Comparison of ENCODE assay signal across 10 cellular contexts in the genomic region with DNA sequence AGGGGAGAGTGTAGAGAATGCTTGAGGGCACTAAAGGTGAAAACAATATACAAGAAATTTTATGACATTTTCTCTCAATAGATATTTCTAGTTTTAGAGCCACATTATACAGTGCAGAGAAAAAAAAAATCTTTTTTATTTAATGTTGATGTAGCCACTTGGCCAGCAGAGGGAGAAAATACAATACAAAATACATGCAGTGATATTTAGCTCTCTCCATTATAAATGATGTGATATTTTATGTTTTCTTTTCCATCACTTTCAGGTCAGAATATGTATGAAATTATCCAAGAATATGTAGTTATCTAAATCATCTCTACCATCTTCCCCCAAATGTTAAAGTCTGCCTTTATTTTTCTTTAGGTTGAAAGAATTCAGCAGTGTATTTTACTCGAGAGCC.
DNase-seq lines count a peak whose midpoint lies in the region; ATAC-seq, FAIRE-seq and TF ChIP-seq lines count a peak whose summit lies in the region.
"Had no signal": no experiment of that assay in that cellular context is flagged by ENCODE, and none has a peak within 500 bp of the region (broad histone marks: within the 10 kb centered on the region; RNA-seq: fewer than 3 reads in every experiment).

No MANE protein-coding gene starts in this region.

- no peak overlapping the region for H2BK5ac ChIP-seq in H9 (ENCODE audit: insufficient read length, low read length)

- DNase-seq in H9 (no peak), RWPE2 (ENCODE audit: low spot score) (no peak), GF-D8 (lab: John Stamatoyannopoulos, UW) (no peak), colonic mucosa (no peak), T-helper 1 cell (no peak)
- DNase-seq in effector memory CD8-positive, alpha-beta T cell, result no peak
- DNase-seq: activated naive CD4-positive, alpha-beta T cell treated with anti-CD3 and anti-CD28 coated beads, Interleukin-2, amount 50 U/mL, for 16 hours; stimulated activated CD4-positive, alpha-beta T cell treated with anti-CD3 and anti-CD28 coated beads, Interleukin-2, amount 100 ng/mL, for 48 hours had no signal

- H3K9me3 ChIP-seq in H9 (ENCODE audit: control insufficient read depth, low read depth, low read length), result no peaks in the 10 kb centered on the region
- H3K9me3 ChIP-seq in RWPE2 (ENCODE audit: severe bottlenecking), result no peaks in the 10 kb centered on the region
- no peaks in the 10 kb centered on the region for H3K9me3 ChIP-seq in colonic mucosa

- H3K56ac ChIP-seq in H9 (ENCODE audit: insufficient read length, low read depth, low read length), result no peak overlapping the region

- no peak overlapping the region for H3K27ac ChIP-seq in C4-2B
- H3K27ac ChIP-seq in H9 (ENCODE audit: insufficient read length, low read depth, low read length), result no peak overlapping the region
- no peak overlapping the region for H3K27ac ChIP-seq in RWPE2 (ENCODE audit: poor library complexity, severe bottlenecking)
- no peak overlapping the region for H3K27ac ChIP-seq in colonic mucosa

- H3K79me2 ChIP-seq in H9 (ENCODE audit: insufficient read depth, low read length), result no peaks in the 10 kb centered on the region

- ATAC-seq in RWPE2 (ENCODE audit: low read depth), result peak; percentile 55; the same call in 2 of the 3 replicates
- ATAC-seq in effector memory CD8-positive, alpha-beta T cell (replicated peaks), result no peak

- no peak overlapping the region for H2BK15ac ChIP-seq in H9 (ENCODE audit: low read depth, low read length)

- H3T11ph ChIP-seq in H9 (ENCODE audit: low read length), result no peak overlapping the region

- no peak overlapping the region for H3K4me2 ChIP-seq in H9 (ENCODE audit: insufficient read depth, insufficient read length, low read length)

- no peak overlapping the region for H3K9ac ChIP-seq in H9 (ENCODE audit: extremely low read depth, insufficient read length, low read length)
- no peak overlapping the region for H3K9ac ChIP-seq in colonic mucosa (ENCODE audit: low read depth in 2 of 2, low read length in 2 of 2)

- no peak overlapping the region for H4K91ac ChIP-seq in H9 (ENCODE audit: insufficient read length, low read depth, low read length)

- H3K79me1 ChIP-seq in H9 (ENCODE audit: insufficient read depth, low read depth, low read length, poor library complexity, severe bottlenecking), result no peaks in the 10 kb centered on the region

- no peak overlapping the region for H2BK12ac ChIP-seq in H9 (ENCODE audit: insufficient read length, low read depth, low read length)

- H3K36me3 ChIP-seq in RWPE2 (ENCODE audit: low read depth) (no peaks in the 10 kb centered on the region), colonic mucosa (no peaks in the 10 kb centered on the region)

- no CpG with 5 or more reads among the region's 1 CpG for WGBS in H9 (ENCODE audit: extremely low coverage, insufficient read length, low lambda C conversion rate)

- no peaks in the 10 kb centered on the region for H3K9me3 Mint-ChIP-seq in H9
- peaks cover 11 to 17% of the 10 kb centered on the region in 2 donors for H3K9me3 Mint-ChIP-seq in effector memory CD8-positive, alpha-beta T cell

- H3K23me2 ChIP-seq in H9 (ENCODE audit: insufficient read length, low read depth, low read length, poor library complexity, severe bottlenecking), result no peaks in the 10 kb centered on the region

- no peak overlapping the region for H3K27ac Mint-ChIP-seq in H9
- no peak overlapping the region for H3K27ac Mint-ChIP-seq in effector memory CD8-positive, alpha-beta T cell

- H3K14ac ChIP-seq in H9 (ENCODE audit: insufficient read depth, low read length), result no peak overlapping the region

- intact Hi-C loops in colonic mucosa (cut with DNase I), result no loop called here

- H4K20me1 ChIP-seq in H9 (ENCODE audit: control insufficient read depth, insufficient read depth, insufficient read length), result no peaks in the 10 kb centered on the region

- H3K18ac ChIP-seq in H9 (ENCODE audit: insufficient read length, low read depth, low read length), result no peak overlapping the region

- no peak overlapping the region for H4K8ac ChIP-seq in H9 (replicated peaks; ENCODE audit: insufficient read length, low read depth, low read length)

- no peak overlapping the region for H2AK5ac ChIP-seq in H9 (ENCODE audit: insufficient read length, low read length)

- no peak overlapping the region for H4K5ac ChIP-seq in H9 (ENCODE audit: insufficient read length, low read depth, low read length)

- H3K4me3 ChIP-seq in RWPE2 (ENCODE audit: severe bottlenecking) (no peak overlapping the region), colonic mucosa (no peak overlapping the region)

- no peaks in the 10 kb centered on the region for H3K27me3 Mint-ChIP-seq in H9 (ENCODE audit: low read depth)
- no peaks in the 10 kb centered on the region for H3K27me3 Mint-ChIP-seq in effector memory CD8-positive, alpha-beta T cell

- H3K4me1 Mint-ChIP-seq in H9, result peaks cover 0 to 3% of the 10 kb centered on the region in 2 experiments; a peak in 1 of 4 replicates
- no peaks in the 10 kb centered on the region for H3K4me1 Mint-ChIP-seq in effector memory CD8-positive, alpha-beta T cell (ENCODE audit: low read depth in 2 of 2)

- H3K27me3 ChIP-seq in H9 (ENCODE audit: insufficient read depth, low read length) (no peaks in the 10 kb centered on the region), RWPE2 (ENCODE audit: insufficient read depth, poor library complexity, severe bottlenecking) (no peaks in the 10 kb centered on the region), colonic mucosa (no peaks in the 10 kb centered on the region)

- H3K23ac ChIP-seq in H9 (ENCODE audit: insufficient read length, low read depth, low read length), result no peak overlapping the region

- H2BK20ac ChIP-seq in H9 (ENCODE audit: low read depth, low read length, poor library complexity, severe bottlenecking), result no peak overlapping the region

- no peaks in the 10 kb centered on the region for H3K36me3 Mint-ChIP-seq in H9 (ENCODE audit: insufficient read depth in 1 of 3, low read depth in 3 of 3)
- H3K36me3 Mint-ChIP-seq in effector memory CD8-positive, alpha-beta T cell (ENCODE audit: insufficient read depth), result no peaks in the 10 kb centered on the region

- no peak overlapping the region for H2BK120ac ChIP-seq in H9 (ENCODE audit: low read depth, low read length, poor library complexity, severe bottlenecking)

- H3K4me3 Mint-ChIP-seq in H9, result no peak overlapping the region
- no peak overlapping the region for H3K4me3 Mint-ChIP-seq in effector memory CD8-positive, alpha-beta T cell

- H2AFZ ChIP-seq in H9 (ENCODE audit: low read length), result no peak overlapping the region

- peak; percentile 34 for TF ChIP-seq CTCF in C4-2B (conservative IDR thresholded peaks at IDR 0.05)
- TF ChIP-seq CTCF in H9 (conservative IDR thresholded peaks at IDR 0.05), result peak; percentile 62
- TF ChIP-seq CTCF in RWPE2 (IDR thresholded peaks at IDR 0.05; ENCODE audit: poor library complexity, severe bottlenecking), result peak; percentile 49
- TF ChIP-seq CTCF in colonic mucosa (IDR thresholded peaks at IDR 0.05), result no peak

- peak; percentile 89 for FAIRE-seq in islet of Langerhans (lab: Jason Lieb, UNC)

- no peak overlapping the region for H3K4ac ChIP-seq in H9 (ENCODE audit: low read depth, low read length)

- no peaks in the 10 kb centered on the region for H3K4me1 ChIP-seq in H9 (ENCODE audit: insufficient read depth, low read length)
- H3K4me1 ChIP-seq in RWPE2 (ENCODE audit: insufficient read depth, poor library complexity, severe bottlenecking), result no peaks in the 10 kb centered on the region
- no peaks in the 10 kb centered on the region for H3K4me1 ChIP-seq in colonic mucosa
